Comparison of ENCODE assay signal across 10 cellular contexts in genomic region chr19:1255186-1256161, GRCh38. TPM values are rescaled to one million over a fixed set of nuclear protein-coding genes. Genes with fewer than 3 reads are reported as not detected.
A peak's percentile ranks its signal among the peaks of the same experiment; 100 is the strongest.
DNase-seq lines count a peak whose midpoint lies in the region; ATAC-seq and TF ChIP-seq lines count a peak whose summit lies in the region.
"Had no signal": no experiment of that assay in that cellular context is flagged by ENCODE, and none has a peak within 500 bp of the region (broad histone marks: within the 10 kb centered on the region; RNA-seq: fewer than 3 reads in every experiment).

No MANE protein-coding gene starts in this region.

- H3K27ac ChIP-seq in liver (ENCODE audit: low read depth in 1 of 2, low read length in 2 of 2), result peak overlapping the region; percentile 90 to 97
- peak overlapping the region; percentile 95 to 100 (median 99) for H3K27ac ChIP-seq in spleen

- H3K9me3 Mint-ChIP-seq in activated naive CD8-positive, alpha-beta T cell treated with anti-CD3 and anti-CD28 coated beads, Interleukin-2, amount 10 ng/mL, durations not matched to agents 7 days and 5 days, result no peaks in the 10 kb centered on the region

- H3K27me3 ChIP-seq in liver (ENCODE audit: control insufficient read depth in 4 of 4, insufficient read depth in 4 of 4, low read length in 3 of 4), result no peaks in the 10 kb centered on the region
- no peaks in the 10 kb centered on the region for H3K27me3 ChIP-seq in spleen (replicated peaks in 1 of 7)

- H3K36me3 Mint-ChIP-seq in activated naive CD8-positive, alpha-beta T cell treated with anti-CD3 and anti-CD28 coated beads, Interleukin-2, amount 10 ng/mL, durations not matched to agents 7 days and 5 days, result peaks cover 18% of the 10 kb centered on the region

- intact Hi-C loops in spleen (cut with DNase I; ENCODE audit: low total_unique reads), result no loop called here

- H3K9me3 ChIP-seq in liver (ENCODE audit: control insufficient read depth in 4 of 4, low read length in 3 of 4) (no peaks in the 10 kb centered on the region), spleen (no peaks in the 10 kb centered on the region)

- TF ChIP-seq POLR2A in GM18505 (IDR thresholded peaks at IDR 0.05; ENCODE audit: borderline replicate concordance, extremely low read depth, insufficient read depth, insufficient read length), result peak; percentile 23
- no peak for TF ChIP-seq POLR2A in spleen (IDR thresholded peaks at IDR 0.05)

- H3K27ac Mint-ChIP-seq in activated naive CD8-positive, alpha-beta T cell treated with anti-CD3 and anti-CD28 coated beads, Interleukin-2, amount 10 ng/mL, durations not matched to agents 7 days and 5 days, result peak overlapping the region; percentile 61

- no peaks in the 10 kb centered on the region for H3K27me3 Mint-ChIP-seq in activated naive CD8-positive, alpha-beta T cell treated with anti-CD3 and anti-CD28 coated beads, Interleukin-2, amount 10 ng/mL, durations not matched to agents 7 days and 5 days

- TF ChIP-seq CTCF in liver (IDR thresholded peaks at IDR 0.05; ENCODE audit: low read depth, low read length, missing input control), result no peak
- peak in 1 of 11 experiments; percentile 6 for TF ChIP-seq CTCF in spleen (IDR thresholded peaks at IDR 0.05 in 8 of 11, conservative IDR thresholded peaks at IDR 0.05 in 3 of 11)

- 87% methylated on average over 52 of the region's 52 CpGs for WGBS in liver
- 74 to 82% (median 79%) methylated on average over 35 to 52 of the region's 52 CpGs for WGBS in spleen, 5 donors

- peak overlapping the region; percentile 28 for H3K4me3 Mint-ChIP-seq in activated naive CD8-positive, alpha-beta T cell treated with anti-CD3 and anti-CD28 coated beads, Interleukin-2, amount 10 ng/mL, durations not matched to agents 7 days and 5 days

- TF ChIP-seq RAD21 in liver (IDR thresholded peaks at IDR 0.05), result no peak

- H3K4me1 Mint-ChIP-seq in activated naive CD8-positive, alpha-beta T cell treated with anti-CD3 and anti-CD28 coated beads, Interleukin-2, amount 10 ng/mL, durations not matched to agents 7 days and 5 days, result peaks cover 29% of the 10 kb centered on the region

- H3K4me3 ChIP-seq in liver (ENCODE audit: low read depth in 1 of 3, low read length in 3 of 3), result no peak overlapping the region
- H3K4me3 ChIP-seq in spleen, result peak overlapping the region in 4 of 8 donors; percentile 1 to 92 (median 50)

- ATAC-seq in GM18505 (IDR thresholded peaks at IDR 0.05; ENCODE audit: unreplicated experiment) (no peak), HG03135 (IDR thresholded peaks at IDR 0.05; ENCODE audit: unreplicated experiment) (no peak)
- ATAC-seq in activated naive CD8-positive, alpha-beta T cell treated with anti-CD3 and anti-CD28 coated beads, Interleukin-2, amount 10 ng/mL, durations not matched to agents 7 days and 5 days (ENCODE audit: low read depth), result no peak

- H3K36me3 ChIP-seq in liver (ENCODE audit: control insufficient read depth in 4 of 4, insufficient read depth in 3 of 4, low read depth in 1 of 4, low read length in 3 of 4) (peaks cover 19 to 30% (median 21%) of the 10 kb centered on the region in 4 donors), spleen (peaks cover 8 to 78% (median 59%) of the 10 kb centered on the region in 6 donors)

- H3K9ac ChIP-seq in liver (ENCODE audit: low read depth in 1 of 2, low read length in 2 of 2), result no peak overlapping the region

- DNase-seq in activated naive CD8-positive, alpha-beta T cell treated with anti-CD3 and anti-CD28 coated beads, Interleukin-2, amount 10 ng/mL, durations not matched to agents 7 days and 5 days, result no peak
- DNase-seq in spleen (peak; percentile 85), HEK293T (ENCODE audit: extremely low spot score) (no peak), cerebellar cortex (ENCODE audit: low spot score) (no peak), cortex of kidney (lab: John Stamatoyannopoulos, UW) (no peak)
- DNase-seq: amniotic stem cell, SW 1271 had no signal

- CTCF ChIA-PET in HEK293T (lab: Yijun Ruan, JAX), result interaction anchor here (2.3 kb wide), 1 partner anchor 11 kb away, joined by 11 read pairs; no protein-coding TSS in a partner anchor

- H3K4me1 ChIP-seq in liver (ENCODE audit: control insufficient read depth in 4 of 4, insufficient read depth in 4 of 4, low read length in 3 of 4) (peaks cover 23 to 83% (median 54%) of the 10 kb centered on the region in 4 donors), spleen (peaks cover 70 to 95% (median 92%) of the 10 kb centered on the region in 6 donors)

- POLR2A ChIA-PET in activated naive CD8-positive, alpha-beta T cell treated with anti-CD3 and anti-CD28 coated beads, Interleukin-2, amount 10 ng/mL, durations not matched to agents 7 days and 5 days (lab: Charles Lee), result interaction anchor here (0.7 to 6.6 kb wide), 4 partner anchors 10 to 18 kb away, joined by 4 to 115 read pairs (median 6); partner anchors contain the start of gene CIRBP
- POLR2A ChIA-PET in HEK293T (lab: Yijun Ruan, JAX), result interaction anchor here (1.2 to 7.8 kb wide), 3 partner anchors 12 to 18 kb away, joined by 4 to 157 read pairs (median 6); partner anchors contain the start of gene CIRBP

TF ChIP-seq in liver, 16 proteins besides CTCF, POLR2A, EP300 and RAD21:
- no peak for TF ChIP-seq TAF1 (conservative IDR thresholded peaks at IDR 0.05)
- no peak for TF ChIP-seq SP1 (IDR thresholded peaks at IDR 0.05)
- TF ChIP-seq, protein P1, sequence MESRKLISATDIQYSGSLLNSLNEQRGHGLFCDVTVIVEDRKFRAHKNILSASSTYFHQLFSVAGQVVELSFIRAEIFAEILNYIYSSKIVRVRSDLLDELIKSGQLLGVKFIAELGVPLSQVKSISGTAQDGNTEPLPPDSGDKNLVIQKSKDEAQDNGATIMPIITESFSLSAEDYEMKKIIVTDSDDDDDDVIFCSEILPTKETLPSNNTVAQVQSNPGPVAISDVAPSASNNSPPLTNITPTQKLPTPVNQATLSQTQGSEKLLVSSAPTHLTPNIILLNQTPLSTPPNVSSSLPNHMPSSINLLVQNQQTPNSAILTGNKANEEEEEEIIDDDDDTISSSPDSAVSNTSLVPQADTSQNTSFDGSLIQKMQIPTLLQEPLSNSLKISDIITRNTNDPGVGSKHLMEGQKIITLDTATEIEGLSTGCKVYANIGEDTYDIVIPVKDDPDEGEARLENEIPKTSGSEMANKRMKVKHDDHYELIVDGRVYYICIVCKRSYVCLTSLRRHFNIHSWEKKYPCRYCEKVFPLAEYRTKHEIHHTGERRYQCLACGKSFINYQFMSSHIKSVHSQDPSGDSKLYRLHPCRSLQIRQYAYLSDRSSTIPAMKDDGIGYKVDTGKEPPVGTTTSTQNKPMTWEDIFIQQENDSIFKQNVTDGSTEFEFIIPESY (IDR thresholded peaks at IDR 0.05), result no peak
- no peak for TF ChIP-seq RXRA (IDR thresholded peaks at IDR 0.05)

TF ChIP-seq in HEK293T, 16 proteins besides CTCF, POLR2A, EP300 and RAD21:
- TF ChIP-seq SUZ12 (IDR thresholded peaks at IDR 0.05), result no peak
TF ChIP-seq in HEK293T: peak in this region for 0.

RNA-seq across cellular contexts. Expression of gene MIDN, which starts 7.1 kb away (rescaled TPM):
- 10 to 100 TPM; 75.2 to 80.7 TPM for total RNA-seq in activated naive CD8-positive, alpha-beta T cell treated with anti-CD3 and anti-CD28 coated beads, Interleukin-2, amount 10 ng/mL, durations not matched to agents 7 days and 5 days
- total RNA-seq in liver (10 to 100 TPM in 1 of 2 donors, 1 to 10 TPM in 1; 9.1 to 22.9 TPM), spleen (100 to 1,000 TPM in 4 of 7 donors, 10 to 100 TPM in 3; 42.1 to 223 (median 138) TPM)
- polyA plus RNA-seq in liver (10 to 100 TPM in 1 of 2 donors, 1 to 10 TPM in 1; 2.9 to 14.6 TPM), spleen (10 to 100 TPM; 16.5 to 48.9 (median 19.1) TPM)

RNA-seq across cellular contexts. Expression of gene CIRBP, which starts 13.7 kb away (rescaled TPM):
- 100 to 1,000 TPM; 327 to 342 TPM for total RNA-seq in activated naive CD8-positive, alpha-beta T cell treated with anti-CD3 and anti-CD28 coated beads, Interleukin-2, amount 10 ng/mL, durations not matched to agents 7 days and 5 days
- total RNA-seq in liver (100 to 1,000 TPM in 1 of 2 donors, 10 to 100 TPM in 1; 80.5 to 135 TPM), spleen (100 to 1,000 TPM; 333 to 672 (median 514) TPM)
- polyA plus RNA-seq in liver (100 to 1,000 TPM in 1 of 2 donors, 10 to 100 TPM in 1; 41.1 to 113 TPM), spleen (100 to 1,000 TPM; 406 to 894 (median 843) TPM)

RNA-seq across cellular contexts. Expression of gene ATP5F1D, which starts 13.9 kb away (rescaled TPM):
- 100 to 1,000 TPM; 157 to 161 TPM for total RNA-seq in activated naive CD8-positive, alpha-beta T cell treated with anti-CD3 and anti-CD28 coated beads, Interleukin-2, amount 10 ng/mL, durations not matched to agents 7 days and 5 days
- 10 to 100 TPM; 20.2 to 44.5 TPM for total RNA-seq in liver
- 100 to 1,000 TPM; 246 to 315 TPM for polyA plus RNA-seq in liver
- total RNA-seq in spleen, result 100 to 1,000 TPM in 4 of 7 donors, 10 to 100 TPM in 3; 49.1 to 131 (median 102) TPM
- 100 to 1,000 TPM; 164 to 166 (median 165) TPM for polyA plus RNA-seq in spleen

RNA-seq across cellular contexts. Expression of gene CBARP, which starts 17.7 kb away (rescaled TPM):
- total RNA-seq in activated naive CD8-positive, alpha-beta T cell treated with anti-CD3 and anti-CD28 coated beads, Interleukin-2, amount 10 ng/mL, durations not matched to agents 7 days and 5 days, result under 1 TPM; 0.14 to 0.17 TPM
- total RNA-seq in liver, result under 1 TPM; 0.05 to 0.25 TPM
- under 1 TPM in 1 of 2 donors, not detected in 1; 0.06 TPM for polyA plus RNA-seq in liver
- total RNA-seq in spleen, result 1 to 10 TPM in 1 of 7 donors, under 1 TPM in 5, not detected in 1; 0.12 to 1.2 (median 0.41) TPM
- polyA plus RNA-seq in spleen, result under 1 TPM in 2 of 3 donors, not detected in 1; 0.05 to 0.48 TPM

RNA-seq across cellular contexts. Expression of gene FAM174C, which starts 19.9 kb away (rescaled TPM):
- 10 to 100 TPM; 44.5 to 48.3 TPM for total RNA-seq in activated naive CD8-positive, alpha-beta T cell treated with anti-CD3 and anti-CD28 coated beads, Interleukin-2, amount 10 ng/mL, durations not matched to agents 7 days and 5 days
- total RNA-seq in liver, result 10 to 100 TPM; 14.6 to 15.7 TPM
- polyA plus RNA-seq in liver, result 10 to 100 TPM; 51.9 to 79.8 TPM
- 10 to 100 TPM; 35.8 to 69.6 (median 43.9) TPM for total RNA-seq in spleen
- polyA plus RNA-seq in spleen, result 100 to 1,000 TPM in 1 of 3 donors, 10 to 100 TPM in 2; 82.9 to 134 (median 88.6) TPM
